ENCODE assay signal across 8 cellular contexts in genomic region chr3:183427206-183428139, GRCh38. TPM values are rescaled to one million over a fixed set of nuclear protein-coding genes. Genes with fewer than 3 reads are reported as not detected.
DNase-seq lines count a peak whose midpoint lies in the region; FAIRE-seq and TF ChIP-seq lines count a peak whose summit lies in the region.

No MANE protein-coding gene starts in this region.

- H3K9me2 ChIP-seq in GM23248 (ENCODE audit: insufficient read depth), result no peaks in the 10 kb centered on the region

- no peaks in the 10 kb centered on the region for H3K36me3 Mint-ChIP-seq in activated naive CD8-positive, alpha-beta T cell treated with anti-CD3 and anti-CD28 coated beads for 36 hours

- peak overlapping the region; percentile 83 for H3K4me3 Mint-ChIP-seq in activated naive CD8-positive, alpha-beta T cell treated with anti-CD3 and anti-CD28 coated beads for 36 hours

- H3K27me3 ChIP-seq in ACC112 (ENCODE audit: insufficient read depth, low read length) (peaks cover 24% of the 10 kb centered on the region), GM23248 (replicated peaks; ENCODE audit: insufficient read depth) (peaks cover 55% of the 10 kb centered on the region), suprapubic skin (peaks cover 14% of the 10 kb centered on the region)

- H3K4me1 ChIP-seq in ACC112 (ENCODE audit: control insufficient read depth, insufficient read depth, low read length, unreplicated experiment) (no peaks in the 10 kb centered on the region), GM23248 (ENCODE audit: insufficient read depth) (0 out of 2 replicates have a peak, but pooled peaks cover 3% of the 10 kb centered on the region), kidney (ENCODE audit: control insufficient read depth in 1 of 2, insufficient read depth in 1 of 2, low read depth in 1 of 2, low read length in 2 of 2) (peaks cover 0 to 8% of the 10 kb centered on the region in 2 donors), suprapubic skin (peaks cover 20% of the 10 kb centered on the region)

- peaks cover 2% of the 10 kb centered on the region for H3K9me3 Mint-ChIP-seq in activated naive CD8-positive, alpha-beta T cell treated with anti-CD3 and anti-CD28 coated beads for 36 hours

- no peaks in the 10 kb centered on the region for H3K79me2 ChIP-seq in ACC112 (ENCODE audit: control insufficient read depth, insufficient read depth, low read length, unreplicated experiment)
- no peaks in the 10 kb centered on the region for H3K79me2 ChIP-seq in GM23248 (ENCODE audit: insufficient read depth)

- DNase-seq in GM23248 (no peak), kidney (peak; percentile 73), suprapubic skin (ENCODE audit: low spot score in 2 of 2) (no peak), NK-92 (lab: John Stamatoyannopoulos, UW; ENCODE audit: unreplicated experiment) (no peak), NCI-H2171 treated with DMSO at 0.1 percent for 48 hours (lab: John Stamatoyannopoulos, UW) (no peak), DMS53 (lab: John Stamatoyannopoulos, UW) (no peak)
- no peak for DNase-seq in activated naive CD8-positive, alpha-beta T cell treated with anti-CD3 and anti-CD28 coated beads for 36 hours

- H3K27ac ChIP-seq in ACC112 (ENCODE audit: low read depth, low read length) (no peak overlapping the region), GM23248 (no peak overlapping the region), kidney (ENCODE audit: low read depth in 2 of 2, low read length in 2 of 2) (no peak overlapping the region), suprapubic skin (no peak overlapping the region)

- intact Hi-C loops in kidney (cut with DNase I), result no loop called here

- no peaks in the 10 kb centered on the region for H4K20me1 ChIP-seq in GM23248 (ENCODE audit: insufficient read depth)

- H2AFZ ChIP-seq in ACC112 (ENCODE audit: low read length, unreplicated experiment) (peak overlapping the region; percentile 84), GM23248 (peak overlapping the region; percentile 79)

- no peak overlapping the region for H3K27ac Mint-ChIP-seq in activated naive CD8-positive, alpha-beta T cell treated with anti-CD3 and anti-CD28 coated beads for 36 hours

- no peak for FAIRE-seq in kidney (lab: Jason Lieb, UNC)

- H3K4me3 ChIP-seq in ACC112 (ENCODE audit: low read depth, low read length) (peak overlapping the region; percentile 84), GM23248 (peak overlapping the region; percentile 75), kidney (ENCODE audit: low read length in 2 of 2) (peak overlapping the region; percentile 38 to 64), suprapubic skin (peak overlapping the region; percentile 65)

- no peaks in the 10 kb centered on the region for H3K36me3 ChIP-seq in ACC112 (ENCODE audit: insufficient read depth, low read length)
- no peaks in the 10 kb centered on the region for H3K36me3 ChIP-seq in GM23248 (ENCODE audit: low read depth)
- H3K36me3 ChIP-seq in kidney (ENCODE audit: control insufficient read depth in 1 of 2, insufficient read depth in 2 of 2, low read length in 2 of 2), result no peaks in the 10 kb centered on the region
- no peaks in the 10 kb centered on the region for H3K36me3 ChIP-seq in suprapubic skin

- no peak for TF ChIP-seq EP300 in suprapubic skin (IDR thresholded peaks at IDR 0.05)

- H3K9ac ChIP-seq in GM23248 (no peak overlapping the region), kidney (ENCODE audit: low read length in 2 of 2) (peak overlapping the region in 1 of 2 donors; percentile 41)

- TF ChIP-seq CTCF in kidney (IDR thresholded peaks at IDR 0.05; ENCODE audit: borderline replicate concordance, extremely low read depth, insufficient read depth) (no peak), suprapubic skin (IDR thresholded peaks at IDR 0.05) (no peak)

- TF ChIP-seq POLR2A in suprapubic skin (IDR thresholded peaks at IDR 0.05), result no peak

- peaks cover 42% of the 10 kb centered on the region for H3K4me1 Mint-ChIP-seq in activated naive CD8-positive, alpha-beta T cell treated with anti-CD3 and anti-CD28 coated beads for 36 hours

- peak overlapping the region; percentile 86 for H3K4me2 ChIP-seq in GM23248 (ENCODE audit: unreplicated experiment)

- H3K9me3 ChIP-seq in GM23248 (ENCODE audit: low read depth) (no peaks in the 10 kb centered on the region), kidney (ENCODE audit: control insufficient read depth in 1 of 2, low read length in 2 of 2) (no peaks in the 10 kb centered on the region), suprapubic skin (no peaks in the 10 kb centered on the region)

- no peaks in the 10 kb centered on the region for H3F3A ChIP-seq in GM23248 (ENCODE audit: insufficient read depth)

- WGBS in GM23248 (ENCODE audit: low coverage in 1 of 2, low lambda C conversion rate in 2 of 2, missing lambda C conversion rate in 2 of 2), 2 experiments, result 17 to 23% methylated on average over 30 to 40 of the region's 40 CpGs
- 28% methylated on average over 28 of the region's 40 CpGs for WGBS in suprapubic skin

- in situ Hi-C loops in GM23248 (cut with MboI), result no loop called here

- H3K27me3 Mint-ChIP-seq in activated naive CD8-positive, alpha-beta T cell treated with anti-CD3 and anti-CD28 coated beads for 36 hours, result peaks cover 6% of the 10 kb centered on the region

RNA-seq across cellular contexts. Expression of gene MCF2L2, which starts 0.9 kb away (rescaled TPM):
- not detected in 2 replicates for total RNA-seq in GM23248 (2014; rRNA removed; shearing (Covaris generic))
- polyA plus RNA-seq in GM23248 (2016; fragmentation: Nextera tagmentation; extraction: Ambion mirVana) (0.03 TPM in 1 of 2 replicates, not detected in the other), kidney (ENCODE audit: insufficient read depth, low read depth, low replicate concordance) (0.32 TPM)
- 1 to 10 TPM; 1.9 to 2.2 TPM for total RNA-seq in activated naive CD8-positive, alpha-beta T cell treated with anti-CD3 and anti-CD28 coated beads for 36 hours
- total RNA-seq in kidney (1.7 TPM), suprapubic skin (1 to 10 TPM in 1 of 4 donors, under 1 TPM in 3; 0.36 to 2.2 (median 0.64) TPM)
